ENCODE assay signal across 9 cellular contexts in the genomic region with DNA sequence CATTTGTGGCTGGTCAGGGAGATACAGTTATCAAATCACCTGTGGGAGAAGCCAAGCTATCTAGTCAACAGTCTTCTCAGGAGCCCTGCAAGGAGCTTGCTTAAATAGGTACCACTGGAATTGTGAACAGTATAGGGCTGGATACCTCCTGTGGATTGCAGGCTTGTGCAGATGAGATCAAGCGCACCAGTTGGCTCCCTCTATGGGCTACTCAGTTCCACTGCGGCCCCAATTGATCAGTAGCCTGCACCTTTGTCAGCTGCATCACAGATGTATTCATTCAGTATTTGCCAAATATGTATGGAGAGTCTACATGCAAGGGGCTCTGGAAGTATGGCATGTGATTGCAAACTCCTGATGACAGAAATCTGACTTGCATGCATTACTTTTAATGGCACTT. TPM values are rescaled to one million over a fixed set of nuclear protein-coding genes. Genes with fewer than 3 reads are reported as not detected.
A peak's percentile ranks its signal among the peaks of the same experiment; 100 is the strongest.
DNase-seq lines count a peak whose midpoint lies in the region; ATAC-seq, FAIRE-seq and TF ChIP-seq lines count a peak whose summit lies in the region.
"Had no signal": no experiment of that assay in that cellular context is flagged by ENCODE, and none has a peak within 500 bp of the region (broad histone marks: within the 10 kb centered on the region; RNA-seq: fewer than 3 reads in every experiment).

No MANE protein-coding gene starts in this region.

- no peak overlapping the region for H3K14ac ChIP-seq in IMR-90 (replicated peaks; ENCODE audit: low read depth, low read length)

- TF ChIP-seq POLR2A in GM18505 (IDR thresholded peaks at IDR 0.05; ENCODE audit: borderline replicate concordance, extremely low read depth, insufficient read depth, insufficient read length) (no peak), IMR-90 (IDR thresholded peaks at IDR 0.05; ENCODE audit: low read depth, low read length) (no peak), body of pancreas (IDR thresholded peaks at IDR 0.05) (no peak)

- H3K9me3 ChIP-seq in IMR-90 (ENCODE audit: control insufficient read depth, insufficient read depth, low read length) (no peaks in the 10 kb centered on the region), body of pancreas (no peaks in the 10 kb centered on the region)

- dilution Hi-C loops in IMR-90 (cut with HindIII; ENCODE audit: low sequenced_read_pairs, unreplicated experiment): no loop called here

- ATAC-seq in GM18505 (IDR thresholded peaks at IDR 0.05; ENCODE audit: unreplicated experiment): peak; percentile 56
- peak; percentile 68 for ATAC-seq in IMR-90 (ENCODE audit: low read depth)
- ATAC-seq in body of pancreas: no peak
- ATAC-seq in activated naive CD8-positive, alpha-beta T cell treated with anti-CD3 and anti-CD28 coated beads, Interleukin-2, amount 50 U/mL, for 24 hours: no peak

- no peak overlapping the region for H3K4ac ChIP-seq in IMR-90 (ENCODE audit: low read depth, low read length)

- no peak overlapping the region for H4K8ac ChIP-seq in IMR-90 (ENCODE audit: low read depth in 2 of 2, low read length in 2 of 2)

- no peak overlapping the region for H3K4me2 ChIP-seq in IMR-90 (ENCODE audit: low read depth, low read length)

- no peak overlapping the region for H2AK5ac ChIP-seq in IMR-90 (ENCODE audit: low read depth, low read length)

- no TSS peak for BruUV-seq in IMR-90 (replicated peaks; lab: Mats Ljungman, UMichigan)

- H3K18ac ChIP-seq in IMR-90 (ENCODE audit: low read depth, low read length): no peak overlapping the region

- in situ Hi-C loops in IMR-90 (cut with MboI; ENCODE audit: low sequenced_read_pairs): no loop called here

- no peak overlapping the region for H3K27ac Mint-ChIP-seq in nephron progenitor cell
- H3K27ac Mint-ChIP-seq in activated naive CD8-positive, alpha-beta T cell treated with anti-CD3 and anti-CD28 coated beads, Interleukin-2, amount 50 U/mL, for 24 hours: no peak overlapping the region

- intact Hi-C loops in IMR-90 (cut with micrococcal nuclease): loop anchor here (10.0 kb wide), 1 partner anchor 997 kb away; no protein-coding TSS in a partner anchor
- intact Hi-C loops in body of pancreas (cut with DNase I): no loop called here

- H2BK5ac ChIP-seq in IMR-90 (ENCODE audit: low read depth, low read length, poor library complexity, severe bottlenecking): no peak overlapping the region

- no peaks in the 10 kb centered on the region for H3K79me1 ChIP-seq in IMR-90 (ENCODE audit: low read depth in 1 of 2, low read length in 2 of 2)

- no peaks in the 10 kb centered on the region for H3K9me1 ChIP-seq in IMR-90 (ENCODE audit: insufficient read depth, low read length)

- H3K36me3 ChIP-seq in IMR-90 (ENCODE audit: control insufficient read depth, insufficient read depth, low read length): no peaks in the 10 kb centered on the region
- no peaks in the 10 kb centered on the region for H3K36me3 ChIP-seq in body of pancreas (replicated peaks in 1 of 2; ENCODE audit: insufficient read depth in 1 of 2, low read depth in 2 of 2)

- H4K20me1 ChIP-seq in IMR-90 (ENCODE audit: insufficient read depth, low read length): no peaks in the 10 kb centered on the region; the same call in 1 of the 2 replicates

- FAIRE-seq in D721Med (lab: Jason Lieb, UNC): no peak

- TF ChIP-seq RAD21 in IMR-90 (IDR thresholded peaks at IDR 0.05; ENCODE audit: low read length): no peak

- H2AK9ac ChIP-seq in IMR-90 (replicated peaks; ENCODE audit: low read depth, low read length, poor library complexity): no peak overlapping the region

- no peak overlapping the region for H3K27ac ChIP-seq in IMR-90 (ENCODE audit: insufficient read depth, low read length)
- H3K27ac ChIP-seq in body of pancreas: no peak overlapping the region

- no peak overlapping the region for H2BK120ac ChIP-seq in IMR-90 (ENCODE audit: low read depth, low read length)

- H2AFZ ChIP-seq in IMR-90 (replicated peaks; ENCODE audit: low read length, poor library complexity): no peak overlapping the region

- H4K91ac ChIP-seq in IMR-90 (ENCODE audit: insufficient read depth, low read depth, low read length): no peak overlapping the region

- H3K27me3 Mint-ChIP-seq in nephron progenitor cell (ENCODE audit: low read depth, poor library complexity): peaks cover 9% of the 10 kb centered on the region
- H3K27me3 Mint-ChIP-seq in activated naive CD8-positive, alpha-beta T cell treated with anti-CD3 and anti-CD28 coated beads, Interleukin-2, amount 50 U/mL, for 24 hours: no peaks in the 10 kb centered on the region

- WGBS in IMR-90 (ENCODE audit: extremely low coverage in 2 of 2, insufficient read length in 1 of 2), 2 experiments: 0% methylated on average over 1 of the region's 2 CpGs; no CpG with 5 or more reads in 1 of the 2 experiments
- 0% methylated on average over 1 of the region's 2 CpGs; no CpG with 5 or more reads in 1 of the 2 donors for WGBS in body of pancreas, 2 donors

- TF ChIP-seq CTCF in IMR-90 (conservative IDR thresholded peaks at IDR 0.05; ENCODE audit: low read depth, low read length): no peak; the same call in 1 of the 2 replicates
- TF ChIP-seq CTCF in body of pancreas (IDR thresholded peaks at IDR 0.05): peak in 1 of 7 experiments; percentile 11
- peak; percentile 42 for TF ChIP-seq CTCF in nephron progenitor cell (IDR thresholded peaks at IDR 0.05)
- no peak for TF ChIP-seq CTCF in D721Med (IDR thresholded peaks at IDR 0.05; ENCODE audit: insufficient read depth, missing control alignments)

- no peak overlapping the region for H3K4me3 Mint-ChIP-seq in nephron progenitor cell
- no peak overlapping the region for H3K4me3 Mint-ChIP-seq in activated naive CD8-positive, alpha-beta T cell treated with anti-CD3 and anti-CD28 coated beads, Interleukin-2, amount 50 U/mL, for 24 hours

- no peaks in the 10 kb centered on the region for H3K36me3 Mint-ChIP-seq in nephron progenitor cell (ENCODE audit: low read depth)
- no peaks in the 10 kb centered on the region for H3K36me3 Mint-ChIP-seq in activated naive CD8-positive, alpha-beta T cell treated with anti-CD3 and anti-CD28 coated beads, Interleukin-2, amount 50 U/mL, for 24 hours (ENCODE audit: low read depth)

- H3K4me1 Mint-ChIP-seq in nephron progenitor cell: peaks cover 2% of the 10 kb centered on the region
- H3K4me1 Mint-ChIP-seq in activated naive CD8-positive, alpha-beta T cell treated with anti-CD3 and anti-CD28 coated beads, Interleukin-2, amount 50 U/mL, for 24 hours: no peaks in the 10 kb centered on the region

- no peak for DNase-seq in IMR-90
- DNase-seq in body of pancreas: peak in 3 of 4 donors; percentile 2 to 39 (median 25)
- DNase-seq in nephron progenitor cell: peak; percentile 28
- DNase-seq in activated naive CD8-positive, alpha-beta T cell treated with anti-CD3 and anti-CD28 coated beads, Interleukin-2, amount 50 U/mL, for 24 hours: no peak
- no peak for DNase-seq in D721Med (ENCODE audit: insufficient read length, low spot score)
- no peak for DNase-seq in NK-92 (lab: John Stamatoyannopoulos, UW; ENCODE audit: unreplicated experiment)
- no peak for DNase-seq in activated CD8-positive, alpha-beta memory T cell treated with anti-CD3 and anti-CD28 coated beads for 24 hours

- H3K4me3 ChIP-seq in IMR-90 (ENCODE audit: insufficient read depth, low read depth, low read length): no peak overlapping the region
- no peak overlapping the region for H3K4me3 ChIP-seq in body of pancreas

- H3K27me3 ChIP-seq in IMR-90 (ENCODE audit: control insufficient read depth, insufficient read depth, low read length) (peaks cover 3% of the 10 kb centered on the region), body of pancreas (no peaks in the 10 kb centered on the region)

- H3K9ac ChIP-seq in IMR-90 (ENCODE audit: low read depth, low read length): no peak overlapping the region

- H2BK15ac ChIP-seq in IMR-90 (ENCODE audit: low read depth, low read length): no peak overlapping the region

- no peak overlapping the region for H4K5ac ChIP-seq in IMR-90 (ENCODE audit: low read depth, low read length)

- CTCF ChIA-PET in IMR-90 (lab: Yijun Ruan, JAX): no interaction called here

- no peak overlapping the region for H2BK20ac ChIP-seq in IMR-90 (ENCODE audit: low read depth, low read length)

- no peak overlapping the region for H3K56ac ChIP-seq in IMR-90 (ENCODE audit: extremely low read depth, insufficient read depth, low read length)

- H3K9me3 Mint-ChIP-seq in nephron progenitor cell: peaks cover 3% of the 10 kb centered on the region
- no peaks in the 10 kb centered on the region for H3K9me3 Mint-ChIP-seq in activated naive CD8-positive, alpha-beta T cell treated with anti-CD3 and anti-CD28 coated beads, Interleukin-2, amount 50 U/mL, for 24 hours

- no peaks in the 10 kb centered on the region for H3K4me1 ChIP-seq in IMR-90 (ENCODE audit: control insufficient read depth, insufficient read depth, low read length)
- no peaks in the 10 kb centered on the region for H3K4me1 ChIP-seq in body of pancreas

- POLR2A ChIA-PET in IMR-90 (lab: Charles Lee; ENCODE audit: unreplicated experiment): no interaction called here

- no peak overlapping the region for H3K23ac ChIP-seq in IMR-90 (ENCODE audit: low read depth, low read length)

TF ChIP-seq in IMR-90, 13 proteins besides CTCF, POLR2A, EP300 and RAD21 (continues in another document):
- TF ChIP-seq MXI1 (IDR thresholded peaks at IDR 0.05; ENCODE audit: borderline replicate concordance, low read depth, low read length): no peak
- TF ChIP-seq, protein P1, sequence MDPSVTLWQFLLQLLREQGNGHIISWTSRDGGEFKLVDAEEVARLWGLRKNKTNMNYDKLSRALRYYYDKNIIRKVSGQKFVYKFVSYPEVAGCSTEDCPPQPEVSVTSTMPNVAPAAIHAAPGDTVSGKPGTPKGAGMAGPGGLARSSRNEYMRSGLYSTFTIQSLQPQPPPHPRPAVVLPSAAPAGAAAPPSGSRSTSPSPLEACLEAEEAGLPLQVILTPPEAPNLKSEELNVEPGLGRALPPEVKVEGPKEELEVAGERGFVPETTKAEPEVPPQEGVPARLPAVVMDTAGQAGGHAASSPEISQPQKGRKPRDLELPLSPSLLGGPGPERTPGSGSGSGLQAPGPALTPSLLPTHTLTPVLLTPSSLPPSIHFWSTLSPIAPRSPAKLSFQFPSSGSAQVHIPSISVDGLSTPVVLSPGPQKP (IDR thresholded peaks at IDR 0.05; ENCODE audit: borderline replicate concordance, low read depth, low read length): no peak
- TF ChIP-seq MAZ (IDR thresholded peaks at IDR 0.05; ENCODE audit: borderline replicate concordance, low read depth, low read length): no peak
- TF ChIP-seq, protein P2, sequence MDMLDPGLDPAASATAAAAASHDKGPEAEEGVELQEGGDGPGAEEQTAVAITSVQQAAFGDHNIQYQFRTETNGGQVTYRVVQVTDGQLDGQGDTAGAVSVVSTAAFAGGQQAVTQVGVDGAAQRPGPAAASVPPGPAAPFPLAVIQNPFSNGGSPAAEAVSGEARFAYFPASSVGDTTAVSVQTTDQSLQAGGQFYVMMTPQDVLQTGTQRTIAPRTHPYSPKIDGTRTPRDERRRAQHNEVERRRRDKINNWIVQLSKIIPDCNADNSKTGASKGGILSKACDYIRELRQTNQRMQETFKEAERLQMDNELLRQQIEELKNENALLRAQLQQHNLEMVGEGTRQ (IDR thresholded peaks at IDR 0.05; ENCODE audit: low read depth, low read length): no peak
- no peak for TF ChIP-seq RFX5 (IDR thresholded peaks at IDR 0.05; ENCODE audit: low read depth, low read length)
- no peak for TF ChIP-seq CEBPB (IDR thresholded peaks at IDR 0.05; ENCODE audit: low read depth, low read length)
- TF ChIP-seq RCOR1 (IDR thresholded peaks at IDR 0.05; ENCODE audit: insufficient replicate concordance, low read length): no peak

RNA-seq across cellular contexts. Expression of a gene that starts 28.6 kb away (rescaled TPM):
- total RNA-seq in IMR-90 (2012; rRNA removed) (not detected in 2 replicates), body of pancreas (not detected)
- not detected in 2 replicates for polyA plus RNA-seq in IMR-90 (2012; rRNA removed)
- not detected in 2 replicates for polyA plus RNA-seq in IMR-90 (2012; cell fraction: cytosol; rRNA removed)
- not detected in 2 replicates for polyA plus RNA-seq in IMR-90 (2012; cell fraction: nucleus; rRNA removed; ENCODE audit: low replicate concordance)
- total RNA-seq: temporal lobe had no signal

Comparison
In these comparisons a context has a peak if more than half of its experiments do, and no peak if none do; other contexts are left out.
1. ATAC-seq: peak in GM18505 (single experiment) and IMR-90 (single experiment); none in body of pancreas (single experiment) and activated naive CD8-positive, alpha-beta T cell treated with anti-CD3 and anti-CD28 coated beads, Interleukin-2, amount 50 U/mL, for 24 hours (single experiment).
2. DNase-seq: peak in body of pancreas (3 of 4) and nephron progenitor cell (single experiment); none in IMR-90 (single experiment), activated naive CD8-positive, alpha-beta T cell treated with anti-CD3 and anti-CD28 coated beads, Interleukin-2, amount 50 U/mL, for 24 hours (single experiment), D721Med (single experiment), NK-92 (single experiment) and activated CD8-positive, alpha-beta memory T cell treated with anti-CD3 and anti-CD28 coated beads for 24 hours (single experiment).